In genomic region chr5:88729476-88730182, GRCh38 we compare ENCODE assay signal across 8 cellular contexts.
DNase-seq lines count a peak whose midpoint lies in the region; ATAC-seq and TF ChIP-seq lines count a peak whose summit lies in the region.
"Had no signal": no experiment of that assay in that cellular context is flagged by ENCODE, and none has a peak within 500 bp of the region (broad histone marks: within the 10 kb centered on the region; RNA-seq: fewer than 3 reads in every experiment).

No MANE protein-coding gene starts in this region.

- H3K27ac ChIP-seq in caudate nucleus (ENCODE audit: low read depth, low read length): no peak overlapping the region
- H3K27ac ChIP-seq: skin epidermis had no signal

- peak; percentile 29 for ATAC-seq in HG03095 (IDR thresholded peaks at IDR 0.05; ENCODE audit: unreplicated experiment)

- peak; percentile 68 for TF ChIP-seq CTCF in GM13977 (IDR thresholded peaks at IDR 0.05; ENCODE audit: extremely low read depth, insufficient read depth, missing control alignments)

- no peak for DNase-seq in GM13977 (ENCODE audit: low spot score)
- peak; percentile 43 for DNase-seq in NCI-H2171 (lab: John Stamatoyannopoulos, UW)
- DNase-seq in UCSD-AML1 (lab: John Stamatoyannopoulos, UW; ENCODE audit: unreplicated experiment): peak; percentile 31
- peak in 44 of 61 donors; percentile 3 to 86 (median 35) for DNase-seq in caudate nucleus (lab: John Stamatoyannopoulos, UW)
- peak; percentile 80 for DNase-seq in kidney tubule cell (ENCODE audit: low spot score)
- DNase-seq in stimulated activated CD4-positive, alpha-beta T cell treated with anti-CD3 and anti-CD28 coated beads, Interleukin-4, amount 100 ng/mL, for 48 hours (ENCODE audit: low read depth in 2 of 2): peak; percentile 18 to 28

- in situ Hi-C loops in GM13977 (cut with MboI; ENCODE audit: low pct_unique_long_range_greater_than_20kb, low sequenced_read_pairs, unreplicated experiment): loop anchor here (10.0 to 25.0 kb wide), 2 partner anchors 95 to 558 kb away; no protein-coding TSS in a partner anchor
